ENCODE assay signal across 8 cellular contexts in genomic region chr15:69713726-69714559, GRCh38.
A peak's percentile ranks its signal among the peaks of the same experiment; 100 is the strongest.
DNase-seq lines count a peak whose midpoint lies in the region; ATAC-seq, FAIRE-seq and TF ChIP-seq lines count a peak whose summit lies in the region.

No MANE protein-coding gene starts in this region.

- no peak overlapping the region for H2BK120ac ChIP-seq in mesenchymal stem cell (ENCODE audit: low read depth, low read length)

- no peak overlapping the region for H4K8ac ChIP-seq in mesenchymal stem cell (ENCODE audit: low read length)

- peaks cover 27% of the 10 kb centered on the region for H3K4me1 ChIP-seq in effector memory CD4-positive, alpha-beta T cell (ENCODE audit: control insufficient read depth, insufficient read depth, low read length, poor library complexity, severe bottlenecking)
- peaks cover 0 to 8% (median 2%) of the 10 kb centered on the region in 4 donors for H3K4me1 ChIP-seq in transverse colon
- H3K4me1 ChIP-seq in mesenchymal stem cell (ENCODE audit: control insufficient read depth, insufficient read depth, low read depth, low read length) = no peaks in the 10 kb centered on the region

- no peak overlapping the region for H2AFZ ChIP-seq in mesenchymal stem cell (ENCODE audit: low read depth, low read length)

- ATAC-seq in HG02759 (IDR thresholded peaks at IDR 0.05; ENCODE audit: unreplicated experiment) = peak; percentile 90

- no peak for TF ChIP-seq CTCF in GM13976 (IDR thresholded peaks at IDR 0.05; ENCODE audit: borderline replicate concordance, control extremely low read depth, extremely low read depth, insufficient read depth, missing control alignments)
- no peak for TF ChIP-seq CTCF in transverse colon (IDR thresholded peaks at IDR 0.05)

- H3K27ac ChIP-seq in effector memory CD4-positive, alpha-beta T cell (ENCODE audit: insufficient read depth, low read length, poor library complexity, severe bottlenecking) = peak overlapping the region; percentile 65
- H3K27ac ChIP-seq in transverse colon (no peak overlapping the region), mesenchymal stem cell (ENCODE audit: low read length, poor library complexity, severe bottlenecking) (no peak overlapping the region)

- no peak overlapping the region for H2BK12ac ChIP-seq in mesenchymal stem cell (ENCODE audit: low read length in 2 of 2)

- no peak overlapping the region for H2BK5ac ChIP-seq in mesenchymal stem cell (ENCODE audit: low read depth, low read length, poor library complexity, severe bottlenecking)

- DNase-seq in GM13976 (ENCODE audit: low spot score) (peak; percentile 54), T-helper 2 cell (peak in 4 of 5 experiments; percentile 24 to 97 (median 63)), transverse colon (peak; percentile 42), mesenchymal stem cell (no peak), frontal cortex (ENCODE audit: low spot score in 2 of 2) (no peak), AG08396 (ENCODE audit: low spot score) (no peak)
- DNase-seq in effector memory CD4-positive, alpha-beta T cell = peak; percentile 57 to 68 (median 66)

- H3K14ac ChIP-seq in mesenchymal stem cell (ENCODE audit: low read length in 2 of 2) = no peak overlapping the region

- H3K9me3 ChIP-seq in effector memory CD4-positive, alpha-beta T cell (ENCODE audit: control insufficient read depth, low read length) = peaks cover 2% of the 10 kb centered on the region
- H3K9me3 ChIP-seq in transverse colon (no peaks in the 10 kb centered on the region), mesenchymal stem cell (ENCODE audit: control insufficient read depth, low read length) (peaks cover 20% of the 10 kb centered on the region)

- no peak overlapping the region for H4K91ac ChIP-seq in mesenchymal stem cell (ENCODE audit: low read length)

- intact Hi-C loops in transverse colon (cut with DNase I; ENCODE audit: low total_unique reads) = no loop called here

- TF ChIP-seq EP300 in transverse colon (IDR thresholded peaks at IDR 0.05; ENCODE audit: low read depth) = no peak

- no peak overlapping the region for H3K4me2 ChIP-seq in mesenchymal stem cell (ENCODE audit: low read length, poor library complexity, severe bottlenecking)

- H3K9ac ChIP-seq in mesenchymal stem cell (ENCODE audit: low read length) = no peak overlapping the region

- 40 to 76% methylated on average over 1 to 9 of the region's 9 CpGs for WGBS in transverse colon (ENCODE audit: low coverage in 1 of 2), 2 donors
- 82% methylated on average over 9 of the region's 9 CpGs for WGBS in mesenchymal stem cell

- H2AK5ac ChIP-seq in mesenchymal stem cell (ENCODE audit: low read length, severe bottlenecking) = no peak overlapping the region

- no peak overlapping the region for H3K23ac ChIP-seq in mesenchymal stem cell (ENCODE audit: low read length in 2 of 2)

- no peak for TF ChIP-seq POLR2A in transverse colon (IDR thresholded peaks at IDR 0.05)

- in situ Hi-C loops in GM13976 (cut with MboI; ENCODE audit: low sequenced_read_pairs, unreplicated experiment) = no loop called here
- in situ Hi-C loops in transverse colon (cut with MboI; ENCODE audit: low pct_ligation_motif_present in 1 of 4, low pct_unique_long_range_greater_than_20kb in 1 of 4, low sequenced_read_pairs in 3 of 4) = no loop called here

- no peaks in the 10 kb centered on the region for H3K27me3 ChIP-seq in effector memory CD4-positive, alpha-beta T cell (replicated peaks; ENCODE audit: control insufficient read depth, insufficient read depth, low read length, poor library complexity, severe bottlenecking)
- H3K27me3 ChIP-seq in transverse colon = no peaks in the 10 kb centered on the region
- H3K27me3 ChIP-seq in mesenchymal stem cell (ENCODE audit: control insufficient read depth in 1 of 2, insufficient read depth in 1 of 2, low read length in 2 of 2) = peaks cover 33 to 68% of the 10 kb centered on the region in 2 experiments

- no peak overlapping the region for H3K18ac ChIP-seq in mesenchymal stem cell (ENCODE audit: low read depth in 1 of 2, low read length in 2 of 2)

- H3K79me1 ChIP-seq in mesenchymal stem cell (replicated peaks; ENCODE audit: low read length, poor library complexity, severe bottlenecking) = no peaks in the 10 kb centered on the region

- FAIRE-seq in frontal cortex (lab: Jason Lieb, UNC) = no peak

- H3K36me3 ChIP-seq in effector memory CD4-positive, alpha-beta T cell (ENCODE audit: control insufficient read depth, insufficient read depth, low read length) = no peaks in the 10 kb centered on the region
- H3K36me3 ChIP-seq in transverse colon (no peaks in the 10 kb centered on the region), mesenchymal stem cell (ENCODE audit: control insufficient read depth in 1 of 2, insufficient read depth in 2 of 2, low read depth in 1 of 2, low read length in 2 of 2) (no peaks in the 10 kb centered on the region)

- H3K4ac ChIP-seq in mesenchymal stem cell (ENCODE audit: low read depth in 1 of 2, low read length in 2 of 2) = no peak overlapping the region

- no peak overlapping the region for H2BK15ac ChIP-seq in mesenchymal stem cell (ENCODE audit: low read depth, poor library complexity, severe bottlenecking)

- H3K4me3 ChIP-seq in effector memory CD4-positive, alpha-beta T cell (ENCODE audit: insufficient read depth, low read depth, low read length, poor library complexity, severe bottlenecking) = no peak overlapping the region
- H3K4me3 ChIP-seq in transverse colon (no peak overlapping the region), mesenchymal stem cell (ENCODE audit: insufficient read depth in 1 of 2, low read depth in 1 of 2, low read length in 2 of 2) (no peak overlapping the region)

Comparison
In these comparisons a context has a peak if more than half of its experiments do, and no peak if none do; other contexts are left out.
1. DNase-seq: peak in GM13976 (single experiment), T-helper 2 cell (4 of 5), effector memory CD4-positive, alpha-beta T cell (3 of 3) and transverse colon (single experiment); none in mesenchymal stem cell (single experiment), frontal cortex (0 of 2) and AG08396 (single experiment).